In the genomic region with DNA sequence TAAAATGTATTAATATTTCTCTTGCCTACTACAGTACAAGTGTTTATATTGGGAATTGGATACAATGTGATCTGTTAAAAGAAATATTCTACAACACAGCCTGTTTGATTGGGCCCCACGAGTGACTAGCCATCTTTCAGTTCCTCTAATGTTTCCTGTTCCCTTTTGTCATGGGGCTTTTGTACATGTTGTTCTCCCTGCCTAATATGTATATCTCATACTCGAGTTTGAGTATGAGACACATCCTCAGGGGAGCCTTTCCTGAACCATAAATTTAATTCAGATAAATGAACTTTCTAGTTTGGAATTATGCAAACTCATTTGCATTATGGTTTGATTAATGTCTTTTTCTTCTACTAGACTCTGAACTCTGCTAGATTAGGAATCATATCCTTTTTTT, we compare ENCODE assay signal across 8 cellular contexts.
DNase-seq lines count a peak whose midpoint lies in the region; ATAC-seq and TF ChIP-seq lines count a peak whose summit lies in the region.

No MANE protein-coding gene starts in this region.

- TF ChIP-seq CTCF in GM10248 (IDR thresholded peaks at IDR 0.05; ENCODE audit: control extremely low read depth, extremely low read depth, low read depth, missing control alignments) (no peak), HL-60 (IDR thresholded peaks at IDR 0.05; ENCODE audit: insufficient read depth, low read length) (no peak), heart right ventricle (IDR thresholded peaks at IDR 0.05) (no peak), ovary (IDR thresholded peaks at IDR 0.05) (no peak)

- DNase-seq in GM10248 (ENCODE audit: extremely low spot score) (peak; percentile 53), HL-60 (ENCODE audit: low read depth in 1 of 2, low spot score in 1 of 2) (peak in 1 of 2 experiments; percentile 34), heart right ventricle (no peak), HuH-7.5 (ENCODE audit: low spot score) (no peak), ovary (no peak), UCSD-AML1 (lab: John Stamatoyannopoulos, UW; ENCODE audit: unreplicated experiment) (no peak), H7 (no peak)

- CTCF ChIA-PET in GM10248 (lab: Yijun Ruan, JAX): no interaction called here

- WGBS in heart right ventricle, 2 donors: 0 to 5% methylated on average over 2 of the region's 2 CpGs
- 22 to 42% (median 29%) methylated on average over 2 of the region's 2 CpGs for WGBS in ovary, 3 donors

- H3K4me1 ChIP-seq in heart right ventricle: peaks cover 0 to 87% (median 72%) of the 10 kb centered on the region in 9 donors
- no peaks in the 10 kb centered on the region for H3K4me1 ChIP-seq in ovary (ENCODE audit: insufficient read depth)

- no peak for TF ChIP-seq POLR2A in ovary (IDR thresholded peaks at IDR 0.05)

- POLR2A ChIA-PET in GM10248 (lab: Yijun Ruan, JAX): no interaction called here

- H3K27ac ChIP-seq in HL-60 (replicated peaks): peak overlapping the region; percentile 60
- peak overlapping the region in 8 of 10 donors; percentile 10 to 76 (median 42) for H3K27ac ChIP-seq in heart right ventricle
- H3K27ac ChIP-seq in ovary: no peak overlapping the region

- H3K27me3 ChIP-seq in HL-60 (ENCODE audit: insufficient read depth, poor library complexity, severe bottlenecking) (no peaks in the 10 kb centered on the region), heart right ventricle (no peaks in the 10 kb centered on the region), ovary (no peaks in the 10 kb centered on the region), H7 (ENCODE audit: control insufficient read depth, insufficient read depth, low read length) (no peaks in the 10 kb centered on the region)

- intact Hi-C loops in heart right ventricle (cut with DNase I): loop anchor here in 1 of 10 donors (5.0 kb wide), 1 partner anchor 41 kb away; no protein-coding TSS in a partner anchor
- intact Hi-C loops in ovary (cut with DNase I): no loop called here

- H3K36me3 ChIP-seq in heart right ventricle (peaks cover 0 to 35% (median 2%) of the 10 kb centered on the region in 9 donors), ovary (no peaks in the 10 kb centered on the region), H7 (replicated peaks; ENCODE audit: control insufficient read depth, insufficient read depth, low read length) (no peaks in the 10 kb centered on the region; the same call in 1 of the 2 replicates)

- peaks cover 0 to 6% (median 0%) of the 10 kb centered on the region in 11 donors for H3K9me3 ChIP-seq in heart right ventricle
- no peaks in the 10 kb centered on the region for H3K9me3 ChIP-seq in ovary

- TF ChIP-seq EP300 in ovary (IDR thresholded peaks at IDR 0.05): no peak

- ATAC-seq in GM21515 (IDR thresholded peaks at IDR 0.05; ENCODE audit: unreplicated experiment) (peak; percentile 96), heart right ventricle (peak in 6 of 8 donors; percentile 41 to 84 (median 76))

- H3K4me3 ChIP-seq in HL-60 (replicated peaks; ENCODE audit: insufficient read depth, low read length) (no peak overlapping the region), heart right ventricle (no peak overlapping the region), ovary (no peak overlapping the region), H7 (ENCODE audit: insufficient read depth, low read depth, low read length) (no peak overlapping the region)

Comparison
In these comparisons a context has a peak if more than half of its experiments do, and no peak if none do; other contexts are left out.
1. H3K27ac ChIP-seq: peak in HL-60 (single experiment) and heart right ventricle (8 of 10); none in ovary (0 of 2).